ENCODE assay signal across 8 cellular contexts in genomic region chr17:7884581-7885356, GRCh38. TPM values are rescaled to one million over a fixed set of nuclear protein-coding genes. Genes with fewer than 3 reads are reported as not detected.
DNase-seq lines count a peak whose midpoint lies in the region; ATAC-seq and FAIRE-seq lines count a peak whose summit lies in the region.

No MANE protein-coding gene starts in this region.

- 0 to 4% (median 0%) methylated on average over 1 to 86 of the region's 99 CpGs for WGBS in small intestine, 3 donors

- no peak overlapping the region for H3K27ac Mint-ChIP-seq in activated T-helper 17 cell treated with anti-CD3 and anti-CD28 coated beads, Interleukin-2, amount 50 U/mL, for 72 hours

- H3K4me1 ChIP-seq in small intestine (ENCODE audit: control insufficient read depth in 2 of 2, insufficient read depth in 1 of 2, low read depth in 1 of 2, low read length in 1 of 2) = peaks cover 5 to 23% of the 10 kb centered on the region in 2 donors

- peak overlapping the region; percentile 68 to 86 for H3K4me3 ChIP-seq in small intestine (ENCODE audit: low read depth in 1 of 2, low read length in 2 of 2)

- H3K36me3 Mint-ChIP-seq in activated T-helper 17 cell treated with anti-CD3 and anti-CD28 coated beads, Interleukin-2, amount 50 U/mL, for 72 hours (ENCODE audit: low read depth) = peaks cover 11% of the 10 kb centered on the region

- H3K27me3 ChIP-seq in small intestine (ENCODE audit: control insufficient read depth in 2 of 2, insufficient read depth in 2 of 2, low read length in 2 of 2) = no peaks in the 10 kb centered on the region

- no peak for FAIRE-seq in small intestine (lab: Jason Lieb, UNC)

- peak overlapping the region; percentile 56 to 91 for H3K27ac ChIP-seq in small intestine (ENCODE audit: low read depth in 1 of 2, low read length in 1 of 2)

- peak overlapping the region; percentile 52 for H3K4me3 Mint-ChIP-seq in activated T-helper 17 cell treated with anti-CD3 and anti-CD28 coated beads, Interleukin-2, amount 50 U/mL, for 72 hours

- H3K27me3 Mint-ChIP-seq in activated T-helper 17 cell treated with anti-CD3 and anti-CD28 coated beads, Interleukin-2, amount 50 U/mL, for 72 hours = no peaks in the 10 kb centered on the region

- peak; percentile 19 for DNase-seq in Daoy (ENCODE audit: low read depth)
- DNase-seq in LoVo (ENCODE audit: low spot score) = peak; percentile 18
- peak; percentile 35 for DNase-seq in left cardiac atrium
- no peak for DNase-seq in small intestine
- DNase-seq in D341Med (ENCODE audit: low spot score) = no peak
- DNase-seq in OCI-M2 (lab: John Stamatoyannopoulos, UW; ENCODE audit: unreplicated experiment) = no peak

- no peaks in the 10 kb centered on the region for H3K9me3 ChIP-seq in small intestine (ENCODE audit: control insufficient read depth, low read depth)

- peaks cover 4% of the 10 kb centered on the region for H3K4me1 Mint-ChIP-seq in activated T-helper 17 cell treated with anti-CD3 and anti-CD28 coated beads, Interleukin-2, amount 50 U/mL, for 72 hours

- ATAC-seq in activated T-helper 17 cell treated with anti-CD3 and anti-CD28 coated beads, Interleukin-2, amount 50 U/mL, for 72 hours (replicated peaks) = no peak
- ATAC-seq in left cardiac atrium (no peak), HG03460 (IDR thresholded peaks at IDR 0.05; ENCODE audit: unreplicated experiment) (no peak)

- H3K36me3 ChIP-seq in small intestine (ENCODE audit: control insufficient read depth in 2 of 2, insufficient read depth in 2 of 2, low read length in 2 of 2) = peaks cover 0 to 4% of the 10 kb centered on the region in 2 donors

- H3K9me3 Mint-ChIP-seq in activated T-helper 17 cell treated with anti-CD3 and anti-CD28 coated beads, Interleukin-2, amount 50 U/mL, for 72 hours = no peaks in the 10 kb centered on the region

- intact Hi-C loops in left cardiac atrium (cut with DNase I) = loop anchor here in 1 of 2 donors (10.0 kb wide), 1 partner anchor 140 kb away; no protein-coding TSS in a partner anchor

RNA-seq across cellular contexts. Expression of gene CHD3, which starts 3.8 kb away (rescaled TPM):
- 27.5 and 31.8 TPM in 2 replicates for total RNA-seq in Daoy (2014; rRNA removed; shearing (Covaris generic))
- total RNA-seq in activated T-helper 17 cell treated with anti-CD3 and anti-CD28 coated beads, Interleukin-2, amount 50 U/mL, for 72 hours = 100 to 1,000 TPM; 154 to 217 TPM
- total RNA-seq in left cardiac atrium = 10 to 100 TPM; 24.9 to 32.9 TPM
- 10 to 100 TPM; 23.7 to 60.4 (median 25.7) TPM for polyA plus RNA-seq in small intestine

RNA-seq across cellular contexts. Expression of gene CYB5D1, which starts 27.0 kb away (rescaled TPM):
- 5.5 and 6.7 TPM in 2 replicates for total RNA-seq in Daoy (2014; rRNA removed; shearing (Covaris generic))
- total RNA-seq in activated T-helper 17 cell treated with anti-CD3 and anti-CD28 coated beads, Interleukin-2, amount 50 U/mL, for 72 hours = 10 to 100 TPM; 14.8 to 19.4 TPM
- 10 to 100 TPM; 15.6 to 17.1 TPM for total RNA-seq in left cardiac atrium
- 1 to 10 TPM; 4.9 to 7.9 (median 4.9) TPM for polyA plus RNA-seq in small intestine

RNA-seq across cellular contexts. Expression of gene NAA38, which starts 27.4 kb away (rescaled TPM):
- 99.2 and 136 TPM in 2 replicates for total RNA-seq in Daoy (2014; rRNA removed; shearing (Covaris generic))
- total RNA-seq in activated T-helper 17 cell treated with anti-CD3 and anti-CD28 coated beads, Interleukin-2, amount 50 U/mL, for 72 hours = 100 to 1,000 TPM in 1 of 2 donors, 10 to 100 TPM in 1; 61.3 to 111 TPM
- total RNA-seq in left cardiac atrium = 10 to 100 TPM; 66.9 to 83.1 TPM
- polyA plus RNA-seq in small intestine = 100 to 1,000 TPM in 1 of 3 donors, 10 to 100 TPM in 2; 70.0 to 142 (median 76.7) TPM

RNA-seq across cellular contexts. Expression of gene TMEM88, which starts 29.9 kb away (rescaled TPM):
- 0.46 TPM in 1 of 2 replicates, not detected in the other for total RNA-seq in Daoy (2014; rRNA removed; shearing (Covaris generic))
- total RNA-seq in activated T-helper 17 cell treated with anti-CD3 and anti-CD28 coated beads, Interleukin-2, amount 50 U/mL, for 72 hours = 1 to 10 TPM; 1.6 to 3.2 TPM
- 10 to 100 TPM; 32.5 to 33.6 TPM for total RNA-seq in left cardiac atrium
- polyA plus RNA-seq in small intestine = 10 to 100 TPM in 1 of 3 donors, 1 to 10 TPM in 2; 3.8 to 17.5 (median 8.9) TPM

RNA-seq across cellular contexts. Expression of gene RNF227, which starts 31.3 kb away (rescaled TPM):
- total RNA-seq in Daoy (2014; rRNA removed; shearing (Covaris generic)) = 0.54 and 1.6 TPM in 2 replicates
- total RNA-seq in activated T-helper 17 cell treated with anti-CD3 and anti-CD28 coated beads, Interleukin-2, amount 50 U/mL, for 72 hours = 10 to 100 TPM in 1 of 2 donors, 1 to 10 TPM in 1; 2.4 to 11.7 TPM
- total RNA-seq in left cardiac atrium = 1 to 10 TPM; 1.1 to 1.3 TPM
- 1 to 10 TPM; 1.9 to 2.7 (median 2.2) TPM for polyA plus RNA-seq in small intestine

Comparison
In these comparisons a context has a peak if more than half of its experiments do, and no peak if none do; other contexts are left out.
1. DNase-seq: peak in Daoy (single experiment), LoVo (single experiment) and left cardiac atrium (single experiment); none in small intestine (single experiment), D341Med (single experiment) and OCI-M2 (single experiment).